Comparison of ENCODE assay signal across 15 cellular contexts in genomic region chr6:111593516-111593824, GRCh38. TPM values are rescaled to one million over a fixed set of nuclear protein-coding genes. Genes with fewer than 3 reads are reported as not detected.
DNase-seq lines count a peak whose midpoint lies in the region; ATAC-seq and TF ChIP-seq lines count a peak whose summit lies in the region.
"Had no signal": no experiment of that assay in that cellular context is flagged by ENCODE, and none has a peak within 500 bp of the region (broad histone marks: within the 10 kb centered on the region; RNA-seq: fewer than 3 reads in every experiment).

No MANE protein-coding gene starts in this region.

- no peak overlapping the region for H3K23ac ChIP-seq in mesenchymal stem cell (ENCODE audit: low read length in 2 of 2)

- no peaks in the 10 kb centered on the region for H3K9me3 Mint-ChIP-seq in Caco-2 (ENCODE audit: unreplicated experiment)
- H3K9me3 Mint-ChIP-seq in progenitor cell of endocrine pancreas (ENCODE audit: low read depth), result no peaks in the 10 kb centered on the region
- H3K9me3 Mint-ChIP-seq: naive thymus-derived CD4-positive, alpha-beta T cell had no signal

- peak overlapping the region in 1 of 2 experiments; percentile 50 for H3K18ac ChIP-seq in mesenchymal stem cell (ENCODE audit: low read depth in 1 of 2, low read length in 2 of 2)

- H3K4me3 Mint-ChIP-seq in Caco-2 (ENCODE audit: unreplicated experiment) (peak overlapping the region; percentile 46), progenitor cell of endocrine pancreas (ENCODE audit: low read depth) (no peak overlapping the region)

- no peak for TF ChIP-seq POLR2A in GM18505 (IDR thresholded peaks at IDR 0.05; ENCODE audit: borderline replicate concordance, extremely low read depth, insufficient read depth, insufficient read length)

- H4K20me1 ChIP-seq in smooth muscle cell (ENCODE audit: low read depth), result peaks cover 34% of the 10 kb centered on the region

- CTCF ChIA-PET in Caco-2 (lab: Charles Lee), result interaction anchor here (0.8 kb wide), 1 partner anchor 12 kb away, joined by 3 read pairs; the partner anchor contains the start of gene TRAF3IP2

- DNase-seq in Caco-2, result peak in 1 of 2 experiments; percentile 36
- no peak for DNase-seq in ascending aorta (ENCODE audit: low spot score in 2 of 2)
- no peak for DNase-seq in mesenchymal stem cell
- no peak for DNase-seq in smooth muscle cell (lab: John Stamatoyannopoulos, UW; ENCODE audit: unreplicated experiment)
- DNase-seq in progenitor cell of endocrine pancreas (ENCODE audit: low spot score, unreplicated experiment), result no peak
- DNase-seq in NCI-H1930 (lab: John Stamatoyannopoulos, UW), result no peak
- no peak for DNase-seq in DMS153 (lab: John Stamatoyannopoulos, UW)
- DNase-seq: activated CD4-positive, alpha-beta T cell treated with anti-CD3 and anti-CD28 coated beads for 1 hour; activated gamma-delta T cell; COR-L47; naive thymus-derived CD4-positive, alpha-beta T cell; stimulated activated CD4-positive, alpha-beta T cell treated with anti-CD3 and anti-CD28 coated beads, Interleukin-2, amount 100 ng/mL, for 24 hours; thyroid gland had no signal

- peak overlapping the region in 1 of 2 experiments; percentile 0 for H2BK12ac ChIP-seq in mesenchymal stem cell (ENCODE audit: low read length in 2 of 2)

- H3K79me2 ChIP-seq in smooth muscle cell (ENCODE audit: low read depth), result peaks cover 9% of the 10 kb centered on the region

- no peaks in the 10 kb centered on the region for H3K27me3 Mint-ChIP-seq in Caco-2 (ENCODE audit: insufficient read depth, unreplicated experiment)
- H3K27me3 Mint-ChIP-seq in progenitor cell of endocrine pancreas, result no peaks in the 10 kb centered on the region
- H3K27me3 Mint-ChIP-seq: naive thymus-derived CD4-positive, alpha-beta T cell had no signal

- no peak overlapping the region for H3K14ac ChIP-seq in mesenchymal stem cell (ENCODE audit: low read length in 2 of 2)

- H3K9ac ChIP-seq in mesenchymal stem cell (ENCODE audit: low read length) (peak overlapping the region; percentile 82), smooth muscle cell (ENCODE audit: low read depth) (no peak overlapping the region)

- H3K4me2 ChIP-seq in mesenchymal stem cell (ENCODE audit: low read length, poor library complexity, severe bottlenecking) (no peak overlapping the region), smooth muscle cell (peak overlapping the region; percentile 57)

- H4K8ac ChIP-seq in mesenchymal stem cell (ENCODE audit: low read length), result peak overlapping the region; percentile 80

- peaks cover 14% of the 10 kb centered on the region for H3K79me1 ChIP-seq in mesenchymal stem cell (replicated peaks; ENCODE audit: low read length, poor library complexity, severe bottlenecking)

- 80% methylated on average over 5 of the region's 5 CpGs for WGBS in mesenchymal stem cell
- WGBS in smooth muscle cell (ENCODE audit: low lambda C conversion rate), result 54% methylated on average over 5 of the region's 5 CpGs

- H3K27ac Mint-ChIP-seq in Caco-2 (ENCODE audit: unreplicated experiment) (peak overlapping the region; percentile 87), progenitor cell of endocrine pancreas (no peak overlapping the region)
- H3K27ac Mint-ChIP-seq: naive thymus-derived CD4-positive, alpha-beta T cell had no signal

- ATAC-seq in GM18505 (IDR thresholded peaks at IDR 0.05; ENCODE audit: unreplicated experiment), result no peak
- ATAC-seq: K562; naive thymus-derived CD4-positive, alpha-beta T cell had no signal

- BruUV-seq in Caco-2 (replicated peaks; lab: Mats Ljungman, UMichigan), result no TSS peak

- TF ChIP-seq CTCF in Caco-2 (IDR thresholded peaks at IDR 0.05; ENCODE audit: insufficient read depth in 1 of 2, low read depth in 1 of 2, low read length in 1 of 2, severe bottlenecking in 1 of 2, unreplicated experiment in 1 of 2) (no peak), ascending aorta (IDR thresholded peaks at IDR 0.05) (no peak), smooth muscle cell (IDR thresholded peaks at IDR 0.05; ENCODE audit: borderline replicate concordance, insufficient read depth, poor library complexity, severe bottlenecking) (no peak), progenitor cell of endocrine pancreas (IDR thresholded peaks at IDR 0.05; ENCODE audit: unreplicated experiment) (no peak)

- peak overlapping the region in 1 of 2 experiments; percentile 21 for H3K4ac ChIP-seq in mesenchymal stem cell (ENCODE audit: low read depth in 1 of 2, low read length in 2 of 2)

- H3K27ac ChIP-seq in ascending aorta, result peak overlapping the region; percentile 16 to 55
- no peak overlapping the region for H3K27ac ChIP-seq in mesenchymal stem cell (ENCODE audit: low read length, poor library complexity, severe bottlenecking)
- H3K27ac ChIP-seq in smooth muscle cell (ENCODE audit: low read depth), result peak overlapping the region; percentile 1

- POLR2A ChIA-PET in Caco-2 (lab: Charles Lee), result no interaction called here

- no peak overlapping the region for H2BK120ac ChIP-seq in mesenchymal stem cell (ENCODE audit: low read depth, low read length)

- H3K9me3 ChIP-seq in Caco-2 (no peaks in the 10 kb centered on the region), ascending aorta (no peaks in the 10 kb centered on the region), mesenchymal stem cell (ENCODE audit: control insufficient read depth, low read length) (no peaks in the 10 kb centered on the region), smooth muscle cell (replicated peaks; ENCODE audit: low read depth) (no peaks in the 10 kb centered on the region)
- H3K9me3 ChIP-seq: thyroid gland had no signal

- no peak overlapping the region for H2BK5ac ChIP-seq in mesenchymal stem cell (ENCODE audit: low read depth, low read length, poor library complexity, severe bottlenecking)

- H3K4me1 Mint-ChIP-seq in Caco-2 (ENCODE audit: low read depth, unreplicated experiment) (peaks cover 49% of the 10 kb centered on the region), progenitor cell of endocrine pancreas (ENCODE audit: low read depth) (peaks cover 27% of the 10 kb centered on the region)

- H3K36me3 Mint-ChIP-seq in Caco-2 (ENCODE audit: insufficient read depth, unreplicated experiment) (peaks cover 20% of the 10 kb centered on the region), progenitor cell of endocrine pancreas (ENCODE audit: insufficient read depth) (peaks cover 7% of the 10 kb centered on the region)

- H2AFZ ChIP-seq in mesenchymal stem cell (ENCODE audit: low read depth, low read length), result no peak overlapping the region
- H2AFZ ChIP-seq in smooth muscle cell (ENCODE audit: low read depth), result no peak overlapping the region

- no peak overlapping the region for H3K4me3 ChIP-seq in Caco-2 (ENCODE audit: low read depth, low read length)
- H3K4me3 ChIP-seq in ascending aorta, result no peak overlapping the region
- peak overlapping the region in 1 of 2 experiments; percentile 32 for H3K4me3 ChIP-seq in mesenchymal stem cell (ENCODE audit: insufficient read depth in 1 of 2, low read depth in 1 of 2, low read length in 2 of 2)
- no peak overlapping the region for H3K4me3 ChIP-seq in smooth muscle cell
- H3K4me3 ChIP-seq: K562, thyroid gland had no signal

- H3F3A ChIP-seq in smooth muscle cell (ENCODE audit: low read depth), result peaks cover 18% of the 10 kb centered on the region

- H4K91ac ChIP-seq in mesenchymal stem cell (ENCODE audit: low read length), result no peak overlapping the region

- intact Hi-C loops in Caco-2 (cut with micrococcal nuclease; ENCODE audit: unreplicated experiment), result loop anchor here (1.0 kb wide), 1 partner anchor 12 kb away; the partner anchor contains the start of gene TRAF3IP2
- intact Hi-C loops in ascending aorta (cut with DNase I), result no loop called here

- H2AK5ac ChIP-seq in mesenchymal stem cell (ENCODE audit: low read length, severe bottlenecking), result peak overlapping the region; percentile 74

- H3K4me1 ChIP-seq in Caco-2 (peaks cover 52% of the 10 kb centered on the region), ascending aorta (peaks cover 11 to 50% of the 10 kb centered on the region in 2 donors), mesenchymal stem cell (ENCODE audit: control insufficient read depth, insufficient read depth, low read depth, low read length) (peaks cover 15% of the 10 kb centered on the region), smooth muscle cell (ENCODE audit: low read depth) (peaks cover 27% of the 10 kb centered on the region)

- H3K36me3 ChIP-seq in Caco-2 (ENCODE audit: control insufficient read depth, insufficient read depth, low read length), result no peaks in the 10 kb centered on the region; the same call in 1 of the 2 replicates
- H3K36me3 ChIP-seq in ascending aorta, result no peaks in the 10 kb centered on the region
- H3K36me3 ChIP-seq in mesenchymal stem cell (ENCODE audit: control insufficient read depth in 1 of 2, insufficient read depth in 2 of 2, low read depth in 1 of 2, low read length in 2 of 2), result peaks cover 0 to 66% of the 10 kb centered on the region in 2 experiments
- no peaks in the 10 kb centered on the region for H3K36me3 ChIP-seq in smooth muscle cell (ENCODE audit: low read depth)
- H3K36me3 ChIP-seq: thyroid gland had no signal

- H2BK15ac ChIP-seq in mesenchymal stem cell (ENCODE audit: low read depth, poor library complexity, severe bottlenecking), result no peak overlapping the region

- H3K27me3 ChIP-seq in Caco-2 (replicated peaks; ENCODE audit: control insufficient read depth, insufficient read depth, low read length) (no peaks in the 10 kb centered on the region), ascending aorta (no peaks in the 10 kb centered on the region), mesenchymal stem cell (ENCODE audit: control insufficient read depth in 1 of 2, insufficient read depth in 1 of 2, low read length in 2 of 2) (no peaks in the 10 kb centered on the region), smooth muscle cell (ENCODE audit: low read depth) (no peaks in the 10 kb centered on the region)
- H3K27me3 ChIP-seq: thyroid gland had no signal

RNA-seq across cellular contexts. Expression of gene TRAF3IP2, which starts 12.2 kb away (rescaled TPM):
- 14.9 and 16.2 TPM in 2 replicates for total RNA-seq in Caco-2 (2022)
- total RNA-seq in ascending aorta, result 31.3 TPM
- 12.5 TPM for polyA plus RNA-seq in mesenchymal stem cell (2013, experiment 1 of 2)
- polyA plus RNA-seq in mesenchymal stem cell (2013, experiment 2 of 2), result 13.1 TPM
- 13.1 and 21.2 TPM in 2 replicates for total RNA-seq in smooth muscle cell
- 10.2 and 17.1 TPM in 2 replicates for polyA plus RNA-seq in smooth muscle cell
- 23.4 and 24.9 TPM in 2 replicates for total RNA-seq in progenitor cell of endocrine pancreas
